In the genomic region with DNA sequence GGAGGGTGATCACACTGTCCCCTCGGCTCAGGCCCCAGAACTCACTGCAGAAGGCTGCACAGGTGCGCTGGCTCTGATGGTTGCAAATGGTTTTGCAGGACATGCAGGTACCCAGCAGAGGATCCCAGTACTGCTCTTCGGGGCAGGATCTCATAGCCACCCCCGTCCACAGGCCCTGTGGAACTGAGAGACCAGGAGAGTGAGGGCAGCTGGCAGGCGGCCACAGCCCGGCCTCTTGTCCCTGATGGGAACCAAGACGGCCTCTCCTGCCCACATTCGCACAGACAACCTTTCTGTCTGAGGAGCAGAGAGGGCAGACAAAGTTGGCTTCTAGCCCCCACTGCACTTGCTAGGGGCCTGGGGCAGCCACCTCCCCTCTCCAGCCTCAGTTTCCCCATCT, we compare ENCODE assay signal across 21 cellular contexts. TPM values are rescaled to one million over a fixed set of nuclear protein-coding genes. Genes with fewer than 3 reads are reported as not detected.
A peak's percentile ranks its signal among the peaks of the same experiment; 100 is the strongest.
DNase-seq lines count a peak whose midpoint lies in the region; ATAC-seq and TF ChIP-seq lines count a peak whose summit lies in the region.
"Had no signal": no experiment of that assay in that cellular context is flagged by ENCODE, and none has a peak within 500 bp of the region (broad histone marks: within the 10 kb centered on the region; RNA-seq: fewer than 3 reads in every experiment).

No MANE protein-coding gene starts in this region.

- H3K9me3 ChIP-seq in testis = no peaks in the 10 kb centered on the region
- H3K9me3 ChIP-seq: BE2C had no signal

- TF ChIP-seq POLR2A in GM19193 (IDR thresholded peaks at IDR 0.05; ENCODE audit: extremely low read depth, insufficient read depth, insufficient read length) (peak; percentile 33), testis (IDR thresholded peaks at IDR 0.05) (no peak)

- H3K27me3 Mint-ChIP-seq in natural killer cell (ENCODE audit: low read depth in 2 of 2) = peaks cover 28 to 34% of the 10 kb centered on the region in 2 donors

- peaks cover 5 to 7% of the 10 kb centered on the region in 2 donors for H3K9me3 Mint-ChIP-seq in natural killer cell

- DNase-seq in activated CD8-positive, alpha-beta memory T cell treated with anti-CD3 and anti-CD28 coated beads for 24 hours = peak; percentile 37
- DNase-seq in activated CD8-positive, alpha-beta memory T cell treated with anti-CD3 and anti-CD28 coated beads, Interleukin-2, amount 50 U/mL, for 4 hours = no peak
- DNase-seq in natural killer cell (peak; percentile 5), testis (peak; percentile 7), NCI-H524 treated with DMSO at 0.1 percent for 48 hours (lab: John Stamatoyannopoulos, UW) (no peak)
- DNase-seq in activated naive CD4-positive, alpha-beta T cell treated with anti-CD3 and anti-CD28 coated beads, Interleukin-2, amount 50 U/mL, for 16 hours = no peak
- DNase-seq: BE2C; CD4-positive, CD25-positive, alpha-beta regulatory T cell; EL; GF-D8; GOT3; Karpas-422; NCI-H1694 treated with DMSO at 0.1 percent for 48 hours; NCI-H2081 treated with DMSO at 0.1 percent for 48 hours; NCI-H2171 treated with DMSO at 0.1 percent for 48 hours; NCI-H526 had no signal

- H3K36me3 Mint-ChIP-seq in natural killer cell = peaks cover 11% of the 10 kb centered on the region

- no peaks in the 10 kb centered on the region for H3K27me3 ChIP-seq in testis
- H3K27me3 ChIP-seq: BE2C, SJSA1 had no signal

- intact Hi-C loops in natural killer cell (cut with micrococcal nuclease) = no loop called here
- intact Hi-C loops in testis (cut with DNase I; ENCODE audit: low total_unique reads) = no loop called here

- no peak overlapping the region for H3K4me3 ChIP-seq in testis
- H3K4me3 ChIP-seq: SJSA1 had no signal

- H3K36me3 ChIP-seq in testis (ENCODE audit: low read depth, missing control alignments) = no peaks in the 10 kb centered on the region
- H3K36me3 ChIP-seq: BE2C, SJSA1 had no signal

- H3K27ac Mint-ChIP-seq in natural killer cell = no peak overlapping the region

- 67 to 91% methylated on average over 2 to 8 of the region's 8 CpGs for WGBS in testis, 2 donors

- no peak overlapping the region for H3K27ac ChIP-seq in testis
- H3K27ac ChIP-seq: SJSA1 had no signal

- TF ChIP-seq CTCF in natural killer cell (IDR thresholded peaks at IDR 0.05) (no peak), testis (IDR thresholded peaks at IDR 0.05) (no peak)

- H3K4me1 Mint-ChIP-seq in natural killer cell = no peaks in the 10 kb centered on the region

- no peaks in the 10 kb centered on the region for H3K4me1 ChIP-seq in testis
- H3K4me1 ChIP-seq: BE2C had no signal

- ATAC-seq in natural killer cell = peak in 1 of 3 donors; percentile 8
- no peak for ATAC-seq in HG03342 (IDR thresholded peaks at IDR 0.05; ENCODE audit: unreplicated experiment)
- ATAC-seq: Right ventricle myocardium inferior had no signal

- no peak overlapping the region for H3K4me3 Mint-ChIP-seq in natural killer cell
- H3K4me3 Mint-ChIP-seq: CD4-positive, CD25-positive, alpha-beta regulatory T cell had no signal

RNA-seq across cellular contexts. Expression of a gene that starts 19.5 kb away (rescaled TPM):
- total RNA-seq in natural killer cell = 1 to 10 TPM in 1 of 3 donors, under 1 TPM in 2; 0.70 to 7.7 (median 0.89) TPM
- total RNA-seq in testis = not detected
- 0.59 TPM for polyA plus RNA-seq in testis (ENCODE audit: insufficient read depth, low read depth, low replicate concordance)
- total RNA-seq: M059J, Right ventricle myocardium inferior, SJSA1 had no signal

Comparison
In these comparisons a context has a peak if more than half of its experiments do, and no peak if none do; other contexts are left out.
1. DNase-seq: peak in activated CD8-positive, alpha-beta memory T cell treated with anti-CD3 and anti-CD28 coated beads for 24 hours (single experiment), natural killer cell (single experiment) and testis (single experiment); none in activated CD8-positive, alpha-beta memory T cell treated with anti-CD3 and anti-CD28 coated beads, Interleukin-2, amount 50 U/mL, for 4 hours (single experiment), activated naive CD4-positive, alpha-beta T cell treated with anti-CD3 and anti-CD28 coated beads, Interleukin-2, amount 50 U/mL, for 16 hours (single experiment) and NCI-H524 treated with DMSO at 0.1 percent for 48 hours (single experiment).